ENCODE assay signal across 8 cellular contexts in the genomic region with DNA sequence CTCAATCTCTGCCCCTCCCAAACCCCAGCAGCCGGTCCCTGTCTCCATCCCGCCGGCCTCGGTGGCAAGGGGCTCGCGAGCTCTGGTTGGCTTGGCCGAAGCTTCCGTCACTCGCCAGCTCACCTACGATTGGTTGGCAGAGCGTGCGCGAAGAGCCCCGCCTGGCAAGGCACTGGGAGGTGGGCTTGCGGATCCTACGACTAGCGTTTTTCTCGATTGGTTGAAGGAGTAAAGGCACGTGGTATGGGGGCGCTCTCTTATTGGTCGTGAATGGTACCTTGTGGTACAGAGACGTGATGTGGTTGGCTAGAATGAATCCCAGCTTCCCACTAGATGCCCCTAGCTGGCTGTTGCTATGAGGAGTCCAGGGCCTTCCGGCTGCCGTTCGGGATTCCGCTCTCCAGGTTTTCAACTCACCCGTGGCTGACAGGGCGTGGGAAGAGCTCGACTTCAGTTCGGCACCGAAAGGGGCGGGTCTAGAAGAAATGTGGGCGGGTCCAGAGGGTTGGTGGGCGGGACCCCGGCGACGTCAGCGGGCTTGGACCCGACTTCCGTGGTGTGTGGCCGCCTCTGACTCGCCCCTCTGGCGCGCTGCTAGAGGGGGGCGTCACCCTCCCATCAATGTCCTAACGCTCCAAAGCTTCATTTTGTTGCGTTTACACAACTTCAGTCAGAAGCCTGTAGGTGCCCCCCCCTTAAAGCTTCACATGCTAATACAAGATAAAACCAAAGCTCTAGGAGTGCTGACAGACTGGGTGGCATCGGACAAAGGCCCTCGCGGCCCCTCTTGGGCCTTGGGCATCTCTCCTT. TPM values are rescaled to one million over a fixed set of nuclear protein-coding genes. Genes with fewer than 3 reads are reported as not detected.
DNase-seq lines count a peak whose midpoint lies in the region; ATAC-seq and TF ChIP-seq lines count a peak whose summit lies in the region.

No MANE protein-coding gene starts in this region.

- TF ChIP-seq EP300 in Ishikawa (IDR thresholded peaks at IDR 0.05; ENCODE audit: borderline replicate concordance): peak; percentile 38; the same call in 1 of the 2 replicates

- H3K27ac ChIP-seq in epithelial cell of prostate: peak overlapping the region; percentile 93

- peaks cover 16% of the 10 kb centered on the region for H3K4me1 ChIP-seq in mononuclear cell (ENCODE audit: insufficient read depth, low read length)

- no peak for TF ChIP-seq RAD21 in Ishikawa (IDR thresholded peaks at IDR 0.05; ENCODE audit: low read depth)

- peak; percentile 77 for ATAC-seq in GM21619 (IDR thresholded peaks at IDR 0.05; ENCODE audit: unreplicated experiment)

- H3K4me3 ChIP-seq in mononuclear cell (ENCODE audit: low read length): peak overlapping the region; percentile 97

- no peaks in the 10 kb centered on the region for H3K27me3 ChIP-seq in mononuclear cell (ENCODE audit: insufficient read depth, low read length)

- H3K9me3 ChIP-seq in mononuclear cell (ENCODE audit: low read depth, low read length): no peaks in the 10 kb centered on the region

- DNase-seq in DMS153 (lab: John Stamatoyannopoulos, UW): peak; percentile 100
- peak; percentile 92 for DNase-seq in OCI-M2 (lab: John Stamatoyannopoulos, UW; ENCODE audit: unreplicated experiment)
- peak; percentile 100 for DNase-seq in activated T-cell treated with anti-CD3 and anti-CD28 coated beads, Interleukin-2, amount 50 U/mL, for 1 hour
- DNase-seq in epithelial cell of prostate (ENCODE audit: low read depth, low spot score): peak; percentile 100
- peak; percentile 90 to 96 for DNase-seq in stimulated activated CD8-positive, alpha-beta memory T cell treated with anti-CD3 and anti-CD28 coated beads, Interleukin-2, amount 100 ng/mL, for 48 hours (ENCODE audit: low read depth in 2 of 2)

TF ChIP-seq in Ishikawa, 13 proteins besides CTCF, POLR2A, EP300 and RAD21:
- TF ChIP-seq, protein P1, sequence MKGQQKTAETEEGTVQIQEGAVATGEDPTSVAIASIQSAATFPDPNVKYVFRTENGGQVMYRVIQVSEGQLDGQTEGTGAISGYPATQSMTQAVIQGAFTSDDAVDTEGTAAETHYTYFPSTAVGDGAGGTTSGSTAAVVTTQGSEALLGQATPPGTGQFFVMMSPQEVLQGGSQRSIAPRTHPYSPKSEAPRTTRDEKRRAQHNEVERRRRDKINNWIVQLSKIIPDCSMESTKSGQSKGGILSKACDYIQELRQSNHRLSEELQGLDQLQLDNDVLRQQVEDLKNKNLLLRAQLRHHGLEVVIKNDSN (IDR thresholded peaks at IDR 0.05): peak; percentile 98
- TF ChIP-seq TEAD4 (IDR thresholded peaks at IDR 0.05): no peak
- TF ChIP-seq EGR1 (IDR thresholded peaks at IDR 0.05): peak; percentile 45; the same call in 1 of the 2 replicates
- TF ChIP-seq TCF12 (IDR thresholded peaks at IDR 0.05; ENCODE audit: low read depth): 0 out of 2 replicates have a peak, but pooled peaks have one; percentile 42
- no peak for TF ChIP-seq CEBPB (IDR thresholded peaks at IDR 0.05)
- TF ChIP-seq YY1 (IDR thresholded peaks at IDR 0.05; ENCODE audit: low read depth): peak; percentile 42; the same call in 1 of the 2 replicates
- peak; percentile 48; the same call in 1 of the 2 replicates for TF ChIP-seq FOXM1 (IDR thresholded peaks at IDR 0.05; ENCODE audit: borderline replicate concordance, low read depth)
- TF ChIP-seq CREB1 (IDR thresholded peaks at IDR 0.05; ENCODE audit: low read depth): peak; percentile 60
- TF ChIP-seq NFIC (IDR thresholded peaks at IDR 0.05): no peak
- TF ChIP-seq, protein P2, sequence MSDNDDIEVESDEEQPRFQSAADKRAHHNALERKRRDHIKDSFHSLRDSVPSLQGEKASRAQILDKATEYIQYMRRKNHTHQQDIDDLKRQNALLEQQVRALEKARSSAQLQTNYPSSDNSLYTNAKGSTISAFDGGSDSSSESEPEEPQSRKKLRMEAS (IDR thresholded peaks at IDR 0.05): peak; percentile 69
- TF ChIP-seq TAF1 (IDR thresholded peaks at IDR 0.05; ENCODE audit: low read depth): peak; percentile 54; the same call in 1 of the 2 replicates
- TF ChIP-seq ZBTB7A (IDR thresholded peaks at IDR 0.05; ENCODE audit: low read depth): no peak; the same call in 1 of the 2 replicates
- TF ChIP-seq, protein P3, sequence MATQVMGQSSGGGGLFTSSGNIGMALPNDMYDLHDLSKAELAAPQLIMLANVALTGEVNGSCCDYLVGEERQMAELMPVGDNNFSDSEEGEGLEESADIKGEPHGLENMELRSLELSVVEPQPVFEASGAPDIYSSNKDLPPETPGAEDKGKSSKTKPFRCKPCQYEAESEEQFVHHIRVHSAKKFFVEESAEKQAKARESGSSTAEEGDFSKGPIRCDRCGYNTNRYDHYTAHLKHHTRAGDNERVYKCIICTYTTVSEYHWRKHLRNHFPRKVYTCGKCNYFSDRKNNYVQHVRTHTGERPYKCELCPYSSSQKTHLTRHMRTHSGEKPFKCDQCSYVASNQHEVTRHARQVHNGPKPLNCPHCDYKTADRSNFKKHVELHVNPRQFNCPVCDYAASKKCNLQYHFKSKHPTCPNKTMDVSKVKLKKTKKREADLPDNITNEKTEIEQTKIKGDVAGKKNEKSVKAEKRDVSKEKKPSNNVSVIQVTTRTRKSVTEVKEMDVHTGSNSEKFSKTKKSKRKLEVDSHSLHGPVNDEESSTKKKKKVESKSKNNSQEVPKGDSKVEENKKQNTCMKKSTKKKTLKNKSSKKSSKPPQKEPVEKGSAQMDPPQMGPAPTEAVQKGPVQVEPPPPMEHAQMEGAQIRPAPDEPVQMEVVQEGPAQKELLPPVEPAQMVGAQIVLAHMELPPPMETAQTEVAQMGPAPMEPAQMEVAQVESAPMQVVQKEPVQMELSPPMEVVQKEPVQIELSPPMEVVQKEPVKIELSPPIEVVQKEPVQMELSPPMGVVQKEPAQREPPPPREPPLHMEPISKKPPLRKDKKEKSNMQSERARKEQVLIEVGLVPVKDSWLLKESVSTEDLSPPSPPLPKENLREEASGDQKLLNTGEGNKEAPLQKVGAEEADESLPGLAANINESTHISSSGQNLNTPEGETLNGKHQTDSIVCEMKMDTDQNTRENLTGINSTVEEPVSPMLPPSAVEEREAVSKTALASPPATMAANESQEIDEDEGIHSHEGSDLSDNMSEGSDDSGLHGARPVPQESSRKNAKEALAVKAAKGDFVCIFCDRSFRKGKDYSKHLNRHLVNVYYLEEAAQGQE (IDR thresholded peaks at IDR 0.05; ENCODE audit: low read depth): no peak
TF ChIP-seq in Ishikawa: peak in this region for 8.

RNA-seq across cellular contexts. Expression of a gene that starts 0.8 kb away (rescaled TPM):
- 10.0 TPM for total RNA-seq in mononuclear cell

Comparison
In these comparisons a context has a peak if more than half of its experiments do, and no peak if none do; other contexts are left out.
1. Peak in every context shown above with its lines: DNase-seq, ATAC-seq, H3K4me3 ChIP-seq and H3K27ac ChIP-seq.